ENCODE assay signal across 29 cellular contexts in genomic region chr6:157627195-157627966, GRCh38.
"Had no signal": no experiment of that assay in that cellular context is flagged by ENCODE, and none has a peak within 500 bp of the region (broad histone marks: within the 10 kb centered on the region; RNA-seq: fewer than 3 reads in every experiment).

No MANE protein-coding gene starts in this region.

- H3K4me1 Mint-ChIP-seq: immature natural killer cell had no signal

- H3K27ac Mint-ChIP-seq: immature natural killer cell; naive thymus-derived CD8-positive, alpha-beta T cell; stimulated activated effector memory CD8-positive, alpha-beta T cell treated with anti-CD3 and anti-CD28 coated beads, Interleukin-12 subunit alpha, Interleukin-12 subunit beta, amount 100 ng/mL, for 72 hours; stimulated activated naive CD8-positive, alpha-beta T cell treated with anti-CD3 and anti-CD28 coated beads, Interleukin-15, Interleukin-2, amounts not matched to agents 100 ng/mL and 50 ng/mL, for 24 hours had no signal

- ATAC-seq: left colon; left lung; lower lobe of right lung; naive thymus-derived CD8-positive, alpha-beta T cell; pancreas; sciatic nerve; stimulated activated effector memory CD8-positive, alpha-beta T cell treated with anti-CD3 and anti-CD28 coated beads, Interleukin-12 subunit alpha, Interleukin-12 subunit beta, amount 100 ng/mL, for 72 hours; upper lobe of right lung had no signal

- FAIRE-seq: islet of Langerhans, kidney, pancreas, small intestine, urothelium cell line had no signal

- H3K27me3 ChIP-seq: left lung, pancreas, right atrium auricular region, spleen, suprapubic skin, tibial artery, upper lobe of right lung had no signal

- H3K27me3 Mint-ChIP-seq: naive thymus-derived CD8-positive, alpha-beta T cell; stimulated activated naive CD8-positive, alpha-beta T cell treated with anti-CD3 and anti-CD28 coated beads, Interleukin-15, Interleukin-2, amounts not matched to agents 100 ng/mL and 50 ng/mL, for 24 hours had no signal

- H3K4me3 Mint-ChIP-seq: immature natural killer cell; naive thymus-derived CD8-positive, alpha-beta T cell; nephron; neural crest cell; stimulated activated effector memory CD8-positive, alpha-beta T cell treated with anti-CD3 and anti-CD28 coated beads, Interleukin-12 subunit alpha, Interleukin-12 subunit beta, amount 100 ng/mL, for 72 hours; stimulated activated naive CD8-positive, alpha-beta T cell treated with anti-CD3 and anti-CD28 coated beads, Interleukin-15, Interleukin-2, amounts not matched to agents 100 ng/mL and 50 ng/mL, for 24 hours had no signal

- H3K4me1 ChIP-seq: left lung, lower lobe of right lung, pancreas, suprapubic skin, upper lobe of right lung had no signal

- H3K9me3 Mint-ChIP-seq: nephron, neural crest cell had no signal

- H3K36me3 ChIP-seq: left lung, lower lobe of right lung, pancreas, right atrium auricular region, suprapubic skin, thoracic aorta, tibial artery, upper lobe of right lung had no signal

- DNase-seq: hypothalamus; immature natural killer cell; kidney; left colon; left lung; lower lobe of right lung; mammary epithelial cell; mesenchymal stem cell; nucleus accumbens; pancreas; posterior cingulate gyrus; small intestine; spleen; stimulated activated CD4-positive, alpha-beta T cell treated with anti-CD3 and anti-CD28 coated beads, Interleukin-4, amount 100 ng/mL, for 24 hours; stimulated activated naive CD4-positive, alpha-beta T cell; tibial artery; trophoblast cell; upper lobe of right lung had no signal

- H3K27ac ChIP-seq: left lung, lower lobe of right lung, pancreas, right atrium auricular region, spleen, suprapubic skin, thoracic aorta, tibial artery, upper lobe of right lung had no signal

- H3K9me3 ChIP-seq: left lung, lower lobe of right lung, pancreas, right atrium auricular region, suprapubic skin, thoracic aorta, tibial artery, upper lobe of right lung had no signal

- H3K4me3 ChIP-seq: left lung, lower lobe of right lung, pancreas, right atrium auricular region, spleen, suprapubic skin, thoracic aorta, tibial artery, upper lobe of right lung had no signal

- H3K36me3 Mint-ChIP-seq: naive thymus-derived CD8-positive, alpha-beta T cell; stimulated activated effector memory CD8-positive, alpha-beta T cell treated with anti-CD3 and anti-CD28 coated beads, Interleukin-12 subunit alpha, Interleukin-12 subunit beta, amount 100 ng/mL, for 72 hours had no signal
